ENCODE assay signal across 1 cellular context in the genomic region with DNA sequence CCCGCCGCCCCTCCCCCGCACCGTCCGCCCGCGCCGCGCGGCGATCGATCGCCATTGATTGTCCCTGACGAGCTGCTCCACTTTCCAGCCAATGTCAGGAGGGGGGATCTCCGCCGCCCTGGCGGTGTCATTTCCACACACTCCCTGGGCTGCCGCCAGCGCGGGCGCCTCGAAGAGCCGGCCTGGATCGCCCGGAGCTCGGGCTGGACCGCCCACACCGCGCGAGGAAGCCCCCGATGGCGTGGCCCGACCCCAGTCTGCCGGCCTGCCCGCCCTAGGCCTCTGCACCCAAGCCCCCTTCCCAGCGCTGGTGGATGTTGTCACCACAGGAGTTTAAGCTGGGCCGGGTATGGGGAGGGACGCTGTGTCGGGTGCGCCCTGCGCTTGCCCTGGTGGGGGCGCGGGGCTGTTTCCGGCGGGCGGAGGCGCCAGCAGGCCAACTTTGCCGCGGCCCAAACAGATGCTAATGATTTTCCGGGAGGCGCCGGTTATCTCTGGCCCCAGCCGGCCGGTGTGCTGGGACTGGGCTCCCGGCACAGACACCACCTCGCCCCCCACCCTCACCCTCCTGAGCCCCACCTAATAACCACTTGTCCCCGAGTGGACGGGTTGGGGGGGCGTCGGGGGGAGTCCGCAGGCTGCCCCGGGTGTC.
A peak's percentile ranks its signal among the peaks of the same experiment; 100 is the strongest.
TF ChIP-seq lines count a peak whose summit lies in the region.

No MANE protein-coding gene starts in this region.

TF ChIP-seq in HepG2, 621 proteins besides CTCF, POLR2A, EP300 and RAD21 (continued from another document and continues in another):
- TF ChIP-seq, protein P1, sequence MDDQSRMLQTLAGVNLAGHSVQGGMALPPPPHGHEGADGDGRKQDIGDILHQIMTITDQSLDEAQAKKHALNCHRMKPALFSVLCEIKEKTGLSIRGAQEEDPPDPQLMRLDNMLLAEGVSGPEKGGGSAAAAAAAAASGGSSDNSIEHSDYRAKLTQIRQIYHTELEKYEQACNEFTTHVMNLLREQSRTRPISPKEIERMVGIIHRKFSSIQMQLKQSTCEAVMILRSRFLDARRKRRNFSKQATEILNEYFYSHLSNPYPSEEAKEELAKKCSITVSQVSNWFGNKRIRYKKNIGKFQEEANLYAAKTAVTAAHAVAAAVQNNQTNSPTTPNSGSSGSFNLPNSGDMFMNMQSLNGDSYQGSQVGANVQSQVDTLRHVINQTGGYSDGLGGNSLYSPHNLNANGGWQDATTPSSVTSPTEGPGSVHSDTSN (CRISPR knock-in tag; IDR thresholded peaks at IDR 0.05; ENCODE audit: borderline replicate concordance) = no peak
- TF ChIP-seq SP4 (CRISPR knock-in tag; IDR thresholded peaks at IDR 0.05) (peak; percentile 42; the same call in 1 of the 2 replicates), ZC3H4 (CRISPR knock-in tag; IDR thresholded peaks at IDR 0.05; ENCODE audit: borderline replicate concordance) (no peak), SRSF9 (IDR thresholded peaks at IDR 0.05; ENCODE audit: borderline replicate concordance, insufficient read depth, low read depth, low read length, poor library complexity, severe bottlenecking) (no peak), ZNF564 (CRISPR knock-in tag; IDR thresholded peaks at IDR 0.05) (peak; percentile 35; the same call in 1 of the 2 replicates), PAWR (CRISPR knock-in tag; IDR thresholded peaks at IDR 0.05; ENCODE audit: borderline replicate concordance) (no peak), ZNF878 (CRISPR knock-in tag; IDR thresholded peaks at IDR 0.05) (no peak), PAF1 (CRISPR knock-in tag; IDR thresholded peaks at IDR 0.05) (no peak), SRF (IDR thresholded peaks at IDR 0.05; ENCODE audit: low read depth, low read length) (no peak), SETDB1 (CRISPR knock-in tag; IDR thresholded peaks at IDR 0.05; ENCODE audit: borderline replicate concordance) (0 out of 2 replicates have a peak, but pooled peaks have one; percentile 68), POLR2AphosphoS5 (IDR thresholded peaks at IDR 0.05; ENCODE audit: low read depth, low read length) (no peak; the same call in 1 of the 2 replicates), RARG (CRISPR knock-in tag; IDR thresholded peaks at IDR 0.05; ENCODE audit: low read depth) (no peak), ZNF891 (CRISPR knock-in tag; IDR thresholded peaks at IDR 0.05) (peak; percentile 82), ZBTB1 (CRISPR knock-in tag; IDR thresholded peaks at IDR 0.05; ENCODE audit: borderline replicate concordance) (no peak), HHEX (CRISPR knock-in tag; IDR thresholded peaks at IDR 0.05) (0 out of 2 replicates have a peak, but pooled peaks have one; percentile 34), NFE2 (CRISPR knock-in tag; IDR thresholded peaks at IDR 0.05) (no peak), FOXK1 (CRISPR knock-in tag; IDR thresholded peaks at IDR 0.05; ENCODE audit: borderline replicate concordance, low read depth) (peak; percentile 27; the same call in 1 of the 2 replicates), PAX8 (CRISPR knock-in tag; IDR thresholded peaks at IDR 0.05; ENCODE audit: borderline replicate concordance) (no peak), MAFF (IDR thresholded peaks at IDR 0.05; ENCODE audit: low read depth, low read length) (no peak), ZNF180 (CRISPR knock-in tag; IDR thresholded peaks at IDR 0.05; ENCODE audit: borderline replicate concordance, low read depth) (no peak), NRL (CRISPR knock-in tag; IDR thresholded peaks at IDR 0.05; ENCODE audit: borderline replicate concordance) (peak; percentile 81; the same call in 1 of the 2 replicates), MXI1 (IDR thresholded peaks at IDR 0.05; ENCODE audit: borderline replicate concordance, low read depth, low read length) (peak; percentile 83; the same call in 1 of the 3 replicates), GLI4 (CRISPR knock-in tag; IDR thresholded peaks at IDR 0.05; ENCODE audit: borderline replicate concordance) (no peak), RBM22 (optimal IDR thresholded peaks at IDR 0.05; ENCODE audit: low read length) (no peak), KLF15 (CRISPR knock-in tag; IDR thresholded peaks at IDR 0.05; ENCODE audit: borderline replicate concordance) (no peak), SMAD3 (CRISPR knock-in tag; IDR thresholded peaks at IDR 0.05) (peak; percentile 41; the same call in 1 of the 2 replicates), RFXAP (CRISPR knock-in tag; IDR thresholded peaks at IDR 0.05; ENCODE audit: borderline replicate concordance) (0 out of 2 replicates have a peak, but pooled peaks have one; percentile 67)
- TF ChIP-seq, protein P2, sequence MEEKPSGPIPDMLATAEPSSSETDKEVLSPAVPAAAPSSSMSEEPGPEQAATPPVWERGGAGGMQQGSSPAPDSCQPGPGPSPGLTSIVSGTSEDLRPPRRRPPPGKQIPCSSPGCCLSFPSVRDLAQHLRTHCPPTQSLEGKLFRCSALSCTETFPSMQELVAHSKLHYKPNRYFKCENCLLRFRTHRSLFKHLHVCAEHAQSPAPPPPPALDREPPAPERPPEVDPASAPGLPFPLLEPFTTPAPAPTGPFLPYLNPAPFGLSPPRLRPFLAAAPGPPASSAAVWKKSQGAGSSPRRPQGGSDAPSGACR (CRISPR knock-in tag; IDR thresholded peaks at IDR 0.05) = peak; percentile 94
- TF ChIP-seq, protein P3, sequence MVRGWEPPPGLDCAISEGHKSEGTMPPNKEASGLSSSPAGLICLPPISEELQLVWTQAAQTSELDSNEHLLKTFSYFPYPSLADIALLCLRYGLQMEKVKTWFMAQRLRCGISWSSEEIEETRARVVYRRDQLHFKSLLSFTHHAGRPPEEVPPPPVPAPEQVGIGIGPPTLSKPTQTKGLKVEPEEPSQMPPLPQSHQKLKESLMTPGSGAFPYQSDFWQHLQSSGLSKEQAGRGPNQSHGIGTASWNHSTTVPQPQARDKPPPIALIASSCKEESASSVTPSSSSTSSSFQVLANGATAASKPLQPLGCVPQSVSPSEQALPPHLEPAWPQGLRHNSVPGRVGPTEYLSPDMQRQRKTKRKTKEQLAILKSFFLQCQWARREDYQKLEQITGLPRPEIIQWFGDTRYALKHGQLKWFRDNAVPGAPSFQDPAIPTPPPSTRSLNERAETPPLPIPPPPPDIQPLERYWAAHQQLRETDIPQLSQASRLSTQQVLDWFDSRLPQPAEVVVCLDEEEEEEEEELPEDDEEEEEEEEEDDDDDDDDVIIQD (CRISPR knock-in tag; IDR thresholded peaks at IDR 0.05; ENCODE audit: low read depth) = no peak
- TF ChIP-seq, protein P4, sequence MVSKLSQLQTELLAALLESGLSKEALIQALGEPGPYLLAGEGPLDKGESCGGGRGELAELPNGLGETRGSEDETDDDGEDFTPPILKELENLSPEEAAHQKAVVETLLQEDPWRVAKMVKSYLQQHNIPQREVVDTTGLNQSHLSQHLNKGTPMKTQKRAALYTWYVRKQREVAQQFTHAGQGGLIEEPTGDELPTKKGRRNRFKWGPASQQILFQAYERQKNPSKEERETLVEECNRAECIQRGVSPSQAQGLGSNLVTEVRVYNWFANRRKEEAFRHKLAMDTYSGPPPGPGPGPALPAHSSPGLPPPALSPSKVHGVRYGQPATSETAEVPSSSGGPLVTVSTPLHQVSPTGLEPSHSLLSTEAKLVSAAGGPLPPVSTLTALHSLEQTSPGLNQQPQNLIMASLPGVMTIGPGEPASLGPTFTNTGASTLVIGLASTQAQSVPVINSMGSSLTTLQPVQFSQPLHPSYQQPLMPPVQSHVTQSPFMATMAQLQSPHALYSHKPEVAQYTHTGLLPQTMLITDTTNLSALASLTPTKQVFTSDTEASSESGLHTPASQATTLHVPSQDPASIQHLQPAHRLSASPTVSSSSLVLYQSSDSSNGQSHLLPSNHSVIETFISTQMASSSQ (IDR thresholded peaks at IDR 0.05; ENCODE audit: low read depth) = no peak
- TF ChIP-seq, protein P4 (CRISPR knock-in tag; IDR thresholded peaks at IDR 0.05; ENCODE audit: borderline replicate concordance) = peak; percentile 89
- TF ChIP-seq, protein P5, sequence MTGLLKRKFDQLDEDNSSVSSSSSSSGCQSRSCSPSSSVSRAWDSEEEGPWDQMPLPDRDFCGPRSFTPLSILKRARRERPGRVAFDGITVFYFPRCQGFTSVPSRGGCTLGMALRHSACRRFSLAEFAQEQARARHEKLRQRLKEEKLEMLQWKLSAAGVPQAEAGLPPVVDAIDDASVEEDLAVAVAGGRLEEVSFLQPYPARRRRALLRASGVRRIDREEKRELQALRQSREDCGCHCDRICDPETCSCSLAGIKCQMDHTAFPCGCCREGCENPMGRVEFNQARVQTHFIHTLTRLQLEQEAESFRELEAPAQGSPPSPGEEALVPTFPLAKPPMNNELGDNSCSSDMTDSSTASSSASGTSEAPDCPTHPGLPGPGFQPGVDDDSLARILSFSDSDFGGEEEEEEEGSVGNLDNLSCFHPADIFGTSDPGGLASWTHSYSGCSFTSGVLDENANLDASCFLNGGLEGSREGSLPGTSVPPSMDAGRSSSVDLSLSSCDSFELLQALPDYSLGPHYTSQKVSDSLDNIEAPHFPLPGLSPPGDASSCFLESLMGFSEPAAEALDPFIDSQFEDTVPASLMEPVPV (CRISPR knock-in tag; IDR thresholded peaks at IDR 0.05) = peak; percentile 77; the same call in 1 of the 2 replicates
- TF ChIP-seq, protein P6, sequence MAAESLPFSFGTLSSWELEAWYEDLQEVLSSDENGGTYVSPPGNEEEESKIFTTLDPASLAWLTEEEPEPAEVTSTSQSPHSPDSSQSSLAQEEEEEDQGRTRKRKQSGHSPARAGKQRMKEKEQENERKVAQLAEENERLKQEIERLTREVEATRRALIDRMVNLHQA (CRISPR knock-in tag; IDR thresholded peaks at IDR 0.05) = no peak
- TF ChIP-seq, protein P7, sequence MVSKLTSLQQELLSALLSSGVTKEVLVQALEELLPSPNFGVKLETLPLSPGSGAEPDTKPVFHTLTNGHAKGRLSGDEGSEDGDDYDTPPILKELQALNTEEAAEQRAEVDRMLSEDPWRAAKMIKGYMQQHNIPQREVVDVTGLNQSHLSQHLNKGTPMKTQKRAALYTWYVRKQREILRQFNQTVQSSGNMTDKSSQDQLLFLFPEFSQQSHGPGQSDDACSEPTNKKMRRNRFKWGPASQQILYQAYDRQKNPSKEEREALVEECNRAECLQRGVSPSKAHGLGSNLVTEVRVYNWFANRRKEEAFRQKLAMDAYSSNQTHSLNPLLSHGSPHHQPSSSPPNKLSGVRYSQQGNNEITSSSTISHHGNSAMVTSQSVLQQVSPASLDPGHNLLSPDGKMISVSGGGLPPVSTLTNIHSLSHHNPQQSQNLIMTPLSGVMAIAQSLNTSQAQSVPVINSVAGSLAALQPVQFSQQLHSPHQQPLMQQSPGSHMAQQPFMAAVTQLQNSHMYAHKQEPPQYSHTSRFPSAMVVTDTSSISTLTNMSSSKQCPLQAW (CRISPR knock-in tag; IDR thresholded peaks at IDR 0.05) = peak; percentile 76
- TF ChIP-seq, protein P8, sequence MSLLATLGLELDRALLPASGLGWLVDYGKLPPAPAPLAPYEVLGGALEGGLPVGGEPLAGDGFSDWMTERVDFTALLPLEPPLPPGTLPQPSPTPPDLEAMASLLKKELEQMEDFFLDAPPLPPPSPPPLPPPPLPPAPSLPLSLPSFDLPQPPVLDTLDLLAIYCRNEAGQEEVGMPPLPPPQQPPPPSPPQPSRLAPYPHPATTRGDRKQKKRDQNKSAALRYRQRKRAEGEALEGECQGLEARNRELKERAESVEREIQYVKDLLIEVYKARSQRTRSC (CRISPR knock-in tag; IDR thresholded peaks at IDR 0.05; ENCODE audit: low read depth) = no peak
- TF ChIP-seq, protein P9, sequence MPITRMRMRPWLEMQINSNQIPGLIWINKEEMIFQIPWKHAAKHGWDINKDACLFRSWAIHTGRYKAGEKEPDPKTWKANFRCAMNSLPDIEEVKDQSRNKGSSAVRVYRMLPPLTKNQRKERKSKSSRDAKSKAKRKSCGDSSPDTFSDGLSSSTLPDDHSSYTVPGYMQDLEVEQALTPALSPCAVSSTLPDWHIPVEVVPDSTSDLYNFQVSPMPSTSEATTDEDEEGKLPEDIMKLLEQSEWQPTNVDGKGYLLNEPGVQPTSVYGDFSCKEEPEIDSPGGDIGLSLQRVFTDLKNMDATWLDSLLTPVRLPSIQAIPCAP (CRISPR knock-in tag; IDR thresholded peaks at IDR 0.05; ENCODE audit: low read depth) = no peak
- TF ChIP-seq, protein P10, sequence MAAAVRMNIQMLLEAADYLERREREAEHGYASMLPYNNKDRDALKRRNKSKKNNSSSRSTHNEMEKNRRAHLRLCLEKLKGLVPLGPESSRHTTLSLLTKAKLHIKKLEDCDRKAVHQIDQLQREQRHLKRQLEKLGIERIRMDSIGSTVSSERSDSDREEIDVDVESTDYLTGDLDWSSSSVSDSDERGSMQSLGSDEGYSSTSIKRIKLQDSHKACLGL (CRISPR knock-in tag; IDR thresholded peaks at IDR 0.05) = peak; percentile 19; the same call in 1 of the 2 replicates
